ENCODE assay signal across 10 cellular contexts in the genomic region with DNA sequence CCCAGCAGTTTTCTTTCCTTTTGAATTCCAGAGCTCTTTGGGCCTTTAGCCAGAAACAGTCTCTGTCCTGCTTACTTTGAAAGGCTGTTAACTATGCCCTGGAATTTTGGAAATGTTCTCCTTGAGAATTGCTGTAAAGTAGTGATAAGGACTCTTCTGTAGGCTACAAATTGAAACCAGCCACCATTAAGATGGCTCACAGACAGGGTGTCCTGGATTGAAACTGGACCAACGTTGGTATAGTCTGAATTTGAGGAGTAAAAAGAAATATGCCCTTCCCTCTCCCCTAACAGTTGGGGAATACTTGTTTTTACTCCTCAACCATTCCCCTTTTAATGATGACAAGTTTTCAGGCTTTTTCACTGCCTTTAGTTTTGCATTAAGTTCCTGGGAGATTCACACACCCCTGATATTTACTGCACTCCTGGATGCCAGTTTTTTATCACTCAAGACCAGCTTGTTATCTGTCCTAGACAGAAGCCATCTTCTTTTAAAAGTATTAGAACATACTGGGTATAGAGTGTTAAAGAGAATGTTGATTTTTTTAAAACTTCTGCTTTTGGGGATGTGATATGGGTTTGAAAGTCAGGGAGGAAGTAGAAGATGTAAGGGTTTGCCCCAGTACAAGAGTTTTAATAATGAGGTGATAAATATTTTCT. TPM values are rescaled to one million over a fixed set of nuclear protein-coding genes. Genes with fewer than 3 reads are reported as not detected.
DNase-seq lines count a peak whose midpoint lies in the region; ATAC-seq, FAIRE-seq and TF ChIP-seq lines count a peak whose summit lies in the region.
"Had no signal": no experiment of that assay in that cellular context is flagged by ENCODE, and none has a peak within 500 bp of the region (broad histone marks: within the 10 kb centered on the region; RNA-seq: fewer than 3 reads in every experiment).

No MANE protein-coding gene starts in this region.

- RAD21 ChIA-PET in GM12878 (lab: Charles Lee; ENCODE audit: unreplicated experiment) = interaction anchor here (1.0 to 27.8 kb wide), 9 partner anchors 8 to 78 kb away, joined by 3 to 696 read pairs (median 10); no protein-coding TSS in a partner anchor

- H3K9me3 Mint-ChIP-seq in CD4-positive, alpha-beta T cell = no peaks in the 10 kb centered on the region
- no peaks in the 10 kb centered on the region for H3K9me3 Mint-ChIP-seq in nephron

- peaks cover 11% of the 10 kb centered on the region for H3K36me3 Mint-ChIP-seq in CD4-positive, alpha-beta T cell (ENCODE audit: low read depth)
- peaks cover 22% of the 10 kb centered on the region for H3K36me3 Mint-ChIP-seq in nephron (ENCODE audit: low read depth)

- no peaks in the 10 kb centered on the region for H4K20me1 ChIP-seq in GM12878 (ENCODE audit: control insufficient read depth, insufficient read depth)

- intact Hi-C loops in CD4-positive, alpha-beta T cell (cut with DNase I, micrococcal nuclease) = no loop called here
- intact Hi-C loops in GM12878 (cut with micrococcal nuclease; ENCODE audit: unreplicated experiment) = no loop called here

- CTCF ChIA-PET in CD4-positive, alpha-beta T cell (lab: Charles Lee) = interaction anchor here (1.2 kb wide), 1 partner anchor 11 kb away, joined by 4 read pairs; no protein-coding TSS in a partner anchor
- CTCF ChIA-PET in GM12878 (lab: Yijun Ruan, JAX) = interaction anchor here (0.9 to 24.4 kb wide), 6 partner anchors 10 to 82 kb away, joined by 3 to 510 read pairs (median 30); no protein-coding TSS in a partner anchor

- no peak overlapping the region for H3K27ac ChIP-seq in CD4-positive, alpha-beta T cell (ENCODE audit: low read depth, low read length)
- H3K27ac ChIP-seq in GM12878 (ENCODE audit: control insufficient read depth, insufficient read depth) = peak overlapping the region; percentile 76

- H3K9ac ChIP-seq in GM12878 (ENCODE audit: control insufficient read depth, insufficient read depth, low read length) = no peak overlapping the region

- WGBS in GM12878 (ENCODE audit: insufficient coverage, insufficient replicate concordance, low lambda C conversion rate, missing lambda C conversion rate) = 0% methylated on average over 1 of the region's 1 CpG

- no peak for FAIRE-seq in GM12878 (lab: Jason Lieb, UNC)

- no peak for TF ChIP-seq POLR2A in GM12878 (IDR thresholded peaks at IDR 0.05; ENCODE audit: low read depth, low read length)

- H3K79me2 ChIP-seq in GM12878 (ENCODE audit: control insufficient read depth, insufficient read depth, low read length) = peaks cover 98% of the 10 kb centered on the region

- SMC1A ChIA-PET in GM12878 (lab: Charles Lee; ENCODE audit: uncharacterized antibody, unreplicated experiment) = interaction anchor here (0.9 to 16.6 kb wide), 9 partner anchors 10 to 110 kb away, joined by 3 to 456 read pairs (median 9); no protein-coding TSS in a partner anchor

- POLR2A ChIA-PET in CD4-positive, alpha-beta T cell (lab: Charles Lee) = interaction anchor here (1.3 to 1.5 kb wide), 2 partner anchors 12 to 19 kb away, joined by 3 to 4 read pairs; no protein-coding TSS in a partner anchor
- POLR2A ChIA-PET in GM12878 (lab: Charles Lee) = interaction anchor here (0.6 to 13.6 kb wide), 11 partner anchors 10 to 82 kb away, joined by 3 to 214 read pairs (median 11); partner anchors contain the start of gene TOP1

- peaks cover 98% of the 10 kb centered on the region for H3K4me1 Mint-ChIP-seq in CD4-positive, alpha-beta T cell (ENCODE audit: low read depth)
- peaks cover 94% of the 10 kb centered on the region for H3K4me1 Mint-ChIP-seq in nephron

- no TSS peak for BruUV-seq in GM12878 (replicated peaks; lab: Mats Ljungman, UMichigan)

- H3K27ac Mint-ChIP-seq in CD4-positive, alpha-beta T cell = peak overlapping the region; percentile 51
- peak overlapping the region; percentile 5 to 84 (median 83) for H3K27ac Mint-ChIP-seq in nephron

- H3K4me1 ChIP-seq in GM12878 (ENCODE audit: control insufficient read depth, insufficient read depth, low read length) = peaks cover 50% of the 10 kb centered on the region

- no peaks in the 10 kb centered on the region for H3K27me3 ChIP-seq in CD4-positive, alpha-beta T cell (ENCODE audit: control insufficient read depth, insufficient read depth, low read length)
- H3K27me3 ChIP-seq in GM12878 (replicated peaks in 1 of 2; ENCODE audit: control insufficient read depth in 2 of 2, insufficient read depth in 2 of 2, low read length in 1 of 2) = no peaks in the 10 kb centered on the region

- in situ Hi-C loops in GM12878 (cut with MboI) = no loop called here

- TF ChIP-seq EP300 in GM12878 (IDR thresholded peaks at IDR 0.05; ENCODE audit: borderline replicate concordance in 1 of 2, control insufficient read depth in 1 of 2, low read depth in 2 of 2, low read length in 2 of 2) = no peak

- H3K4me2 ChIP-seq in GM12878 (ENCODE audit: control insufficient read depth, insufficient read depth) = peak overlapping the region; percentile 83

- no peak for ATAC-seq in CD4-positive, alpha-beta T cell (ENCODE audit: poor library complexity)
- ATAC-seq in GM12878 (peak; percentile 9; the same call in 2 of the 3 replicates), GM18858 (IDR thresholded peaks at IDR 0.05; ENCODE audit: unreplicated experiment) (no peak), GM21786 (IDR thresholded peaks at IDR 0.05; ENCODE audit: unreplicated experiment) (no peak)

- TF ChIP-seq RAD21 in GM12878 (IDR thresholded peaks at IDR 0.05; ENCODE audit: insufficient read depth, low read depth, low read length) = no peak

- no peaks in the 10 kb centered on the region for H3K9me3 ChIP-seq in CD4-positive, alpha-beta T cell (ENCODE audit: control insufficient read depth, low read length)
- peaks cover 4% of the 10 kb centered on the region; the same call in 2 of the 3 replicates for H3K9me3 ChIP-seq in GM12878 (replicated peaks; ENCODE audit: control insufficient read depth, insufficient read depth, low read length)

- H3K36me3 ChIP-seq in GM12878 (ENCODE audit: control insufficient read depth in 2 of 2, insufficient read depth in 2 of 2, low read length in 1 of 2) = peaks cover 0 to 18% of the 10 kb centered on the region in 2 experiments; a peak in 3 of 4 replicates

- H3K4me3 Mint-ChIP-seq in CD4-positive, alpha-beta T cell = peak overlapping the region; percentile 73
- H3K4me3 Mint-ChIP-seq in nephron = peak overlapping the region in 1 of 3 experiments; percentile 26

- no peak for DNase-seq in CD4-positive, alpha-beta T cell
- DNase-seq in Kasumi-1 (lab: John Stamatoyannopoulos, UW) (peak; percentile 18 to 31), GM12878 (ENCODE audit: low read depth, low spot score) (no peak), NCI-H2107 (lab: John Stamatoyannopoulos, UW) (no peak), NCI-H1930 (lab: John Stamatoyannopoulos, UW) (no peak)
- DNase-seq: amniotic stem cell; stimulated activated CD4-positive, alpha-beta T cell treated with anti-CD3 and anti-CD28 coated beads, Interleukin-12 subunit alpha, Interleukin-12 subunit beta, amount 100 ng/mL, for 4 hours had no signal

- TF ChIP-seq CTCF in CD4-positive, alpha-beta T cell (IDR thresholded peaks at IDR 0.05) = no peak
- TF ChIP-seq CTCF in GM12878 (IDR thresholded peaks at IDR 0.05 in 2 of 3, conservative IDR thresholded peaks at IDR 0.05 in 1 of 3; ENCODE audit: control insufficient read depth in 2 of 3, extremely low read depth in 1 of 3, insufficient read depth in 1 of 3, low read depth in 3 of 3, low read length in 3 of 3) (no peak), nephron (IDR thresholded peaks at IDR 0.05; ENCODE audit: unreplicated experiment in 3 of 3) (no peak)

- H3K4me3 ChIP-seq in GM12878 = no peak overlapping the region; the same call in 1 of the 2 replicates

- H3K27me3 Mint-ChIP-seq in CD4-positive, alpha-beta T cell = no peaks in the 10 kb centered on the region
- H3K27me3 Mint-ChIP-seq in nephron (ENCODE audit: low read depth) = no peaks in the 10 kb centered on the region

- H2AFZ ChIP-seq in GM12878 (ENCODE audit: control insufficient read depth, low read depth, low read length) = no peak overlapping the region

TF ChIP-seq in GM12878, 131 proteins besides CTCF, POLR2A, EP300 and RAD21:
- TF ChIP-seq SPI1 (IDR thresholded peaks at IDR 0.05; ENCODE audit: borderline replicate concordance, insufficient read depth, low read depth, low read length) (peak; percentile 33; the same call in 1 of the 2 replicates), KLF5 (IDR thresholded peaks at IDR 0.05; ENCODE audit: partially characterized antibody) (no peak)

RNA-seq across cellular contexts. Expression of gene TOP1, which starts 21.9 kb away (rescaled TPM):
- total RNA-seq in CD4-positive, alpha-beta T cell = 10 to 100 TPM; 37.6 to 41.7 TPM
- 14.9 and 16.0 TPM in 2 replicates for total RNA-seq in GM12878 (2013; cell fraction: nucleolus; rRNA removed)
- total RNA-seq in GM12878 (2014; rRNA removed) (21.5 and 24.0 TPM in 2 replicates), GM12878 (2014; rRNA removed; fragmentation: Illumina TruSeq; extraction: Trizol) (47.1 and 51.6 TPM in 2 replicates), GM12878 (2021) (91.7 and 97.4 TPM in 2 replicates)
- polyA plus RNA-seq in GM12878 (2011; ENCODE audit: low read depth) = 41.2 TPM
- polyA plus RNA-seq in GM12878 (2011; rRNA removed) (25.1 and 33.8 TPM in 2 replicates), GM12878 (2014; fragmentation: Illumina TruSeq; extraction: Trizol) (128 and 159 TPM in 2 replicates), GM12878 (2014; fragmentation: Nextera tagmentation; extraction: Ambion mirVana) (10 to 100 TPM; 36.1 to 47.6 TPM), GM12878 (2014; rRNA removed) (34.5 and 35.4 TPM in 2 replicates), GM12878 (2016; fragmentation: Nextera tagmentation; extraction: Ambion mirVana) (10 to 100 TPM; 57.0 to 59.9 TPM)
- 13.6 and 19.6 TPM in 2 replicates for polyA plus RNA-seq in GM12878 (2011; cell fraction: cytosol; rRNA removed)
- 20.3 and 33.7 TPM in 2 replicates for polyA plus RNA-seq in GM12878 (2011; cell fraction: nucleus; rRNA removed)
- 53.5 and 59.9 TPM in 2 replicates for polyA plus RNA-seq in GM12878 (2012)
- polyA minus RNA-seq in GM12878 (2011; rRNA and poly(A)+ RNA removed) = 13.7 and 17.7 TPM in 2 replicates
- polyA minus RNA-seq in GM12878 (2011; cell fraction: cytosol; rRNA and poly(A)+ RNA removed) = 24.7 and 26.9 TPM in 2 replicates
- polyA minus RNA-seq in GM12878 (2011; cell fraction: nucleus; rRNA and poly(A)+ RNA removed) = 8.0 and 13.6 TPM in 2 replicates

Comparison
In these comparisons a context has a peak if more than half of its experiments do, and no peak if none do; other contexts are left out.
1. DNase-seq: peak in Kasumi-1 (2 of 2); none in CD4-positive, alpha-beta T cell (0 of 10), GM12878 (single experiment), NCI-H2107 (single experiment) and NCI-H1930 (0 of 2).